ENCODE assay signal across 1 cellular context in the genomic region with DNA sequence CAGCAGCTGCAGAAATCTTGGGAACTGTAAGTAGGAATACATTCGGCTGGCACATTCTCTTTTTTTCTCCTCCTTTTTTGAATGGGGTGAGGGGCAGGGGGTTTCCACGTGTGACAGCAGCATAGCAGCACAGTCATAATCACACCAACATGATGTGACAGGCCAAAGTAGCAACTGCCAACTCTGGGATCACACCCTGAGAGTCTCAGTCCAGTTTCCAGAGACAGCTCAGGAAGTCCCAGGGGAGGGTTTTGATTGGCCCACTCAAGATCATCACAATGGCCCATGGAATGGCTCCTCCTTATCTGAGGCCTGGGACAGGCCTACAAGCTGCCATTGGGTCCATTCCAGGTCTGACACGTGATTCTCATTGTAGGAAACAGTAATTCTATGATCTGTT.
TF ChIP-seq lines count a peak whose summit lies in the region.

No MANE protein-coding gene starts in this region.

TF ChIP-seq in WTC11, 78 proteins besides CTCF, POLR2A, EP300 and RAD21 (continued from another document):
- TF ChIP-seq, protein P1, sequence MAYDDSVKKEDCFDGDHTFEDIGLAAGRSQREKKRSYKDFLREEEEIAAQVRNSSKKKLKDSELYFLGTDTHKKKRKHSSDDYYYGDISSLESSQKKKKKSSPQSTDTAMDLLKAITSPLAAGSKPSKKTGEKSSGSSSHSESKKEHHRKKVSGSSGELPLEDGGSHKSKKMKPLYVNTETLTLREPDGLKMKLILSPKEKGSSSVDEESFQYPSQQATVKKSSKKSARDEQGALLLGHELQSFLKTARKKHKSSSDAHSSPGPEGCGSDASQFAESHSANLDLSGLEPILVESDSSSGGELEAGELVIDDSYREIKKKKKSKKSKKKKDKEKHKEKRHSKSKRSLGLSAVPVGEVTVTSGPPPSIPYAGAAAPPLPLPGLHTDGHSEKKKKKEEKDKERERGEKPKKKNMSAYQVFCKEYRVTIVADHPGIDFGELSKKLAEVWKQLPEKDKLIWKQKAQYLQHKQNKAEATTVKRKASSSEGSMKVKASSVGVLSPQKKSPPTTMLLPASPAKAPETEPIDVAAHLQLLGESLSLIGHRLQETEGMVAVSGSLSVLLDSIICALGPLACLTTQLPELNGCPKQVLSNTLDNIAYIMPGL (CRISPR knock-in tag; IDR thresholded peaks at IDR 0.05): no peak
- no peak for TF ChIP-seq ZNF219 (CRISPR knock-in tag; IDR thresholded peaks at IDR 0.05; ENCODE audit: borderline replicate concordance)
- no peak for TF ChIP-seq ZNF317 (CRISPR knock-in tag; IDR thresholded peaks at IDR 0.05; ENCODE audit: borderline replicate concordance, low read depth)
- TF ChIP-seq, protein P2, sequence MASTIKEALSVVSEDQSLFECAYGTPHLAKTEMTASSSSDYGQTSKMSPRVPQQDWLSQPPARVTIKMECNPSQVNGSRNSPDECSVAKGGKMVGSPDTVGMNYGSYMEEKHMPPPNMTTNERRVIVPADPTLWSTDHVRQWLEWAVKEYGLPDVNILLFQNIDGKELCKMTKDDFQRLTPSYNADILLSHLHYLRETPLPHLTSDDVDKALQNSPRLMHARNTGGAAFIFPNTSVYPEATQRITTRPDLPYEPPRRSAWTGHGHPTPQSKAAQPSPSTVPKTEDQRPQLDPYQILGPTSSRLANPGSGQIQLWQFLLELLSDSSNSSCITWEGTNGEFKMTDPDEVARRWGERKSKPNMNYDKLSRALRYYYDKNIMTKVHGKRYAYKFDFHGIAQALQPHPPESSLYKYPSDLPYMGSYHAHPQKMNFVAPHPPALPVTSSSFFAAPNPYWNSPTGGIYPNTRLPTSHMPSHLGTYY (CRISPR knock-in tag; IDR thresholded peaks at IDR 0.05): no peak
